8 cellular contexts compared by ENCODE assay signal in the genomic region with DNA sequence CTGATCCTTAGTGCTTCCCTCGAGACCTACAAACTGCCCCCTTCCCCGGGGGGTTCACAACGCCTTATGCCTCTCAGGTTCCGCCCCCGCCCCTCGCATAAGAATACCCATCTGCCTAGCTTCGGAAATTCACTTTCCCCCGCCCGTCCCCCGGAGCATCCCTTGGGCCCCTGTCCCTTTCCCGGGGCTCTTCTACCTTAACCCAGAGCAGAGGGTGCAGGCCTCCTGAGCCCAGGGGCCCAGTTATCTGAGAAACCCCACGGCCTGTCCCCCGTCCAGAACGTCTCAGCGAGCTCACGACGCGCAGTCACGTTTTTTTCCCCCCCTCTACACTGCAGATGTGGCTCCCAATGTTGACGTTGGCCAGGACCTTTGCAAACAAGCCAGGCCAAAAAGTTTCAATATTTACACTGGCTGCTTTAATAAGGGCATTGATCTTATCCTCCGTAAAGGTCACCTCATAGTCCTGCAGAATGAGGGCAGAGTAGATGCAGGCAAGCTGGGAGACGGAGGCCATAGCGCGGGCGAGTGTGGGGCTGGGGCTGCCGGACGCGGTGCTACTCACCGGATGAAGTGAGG. TPM values are rescaled to one million over a fixed set of nuclear protein-coding genes. Genes with fewer than 3 reads are reported as not detected.
DNase-seq lines count a peak whose midpoint lies in the region; ATAC-seq and TF ChIP-seq lines count a peak whose summit lies in the region.

No MANE protein-coding gene starts in this region.

- TF ChIP-seq CTCF in astrocyte of the cerebellum (IDR thresholded peaks at IDR 0.05; ENCODE audit: low read depth, low read length, missing control alignments) = no peak

- H3K27me3 Mint-ChIP-seq in activated CD8-positive, alpha-beta memory T cell treated with anti-CD3 and anti-CD28 coated beads, Interleukin-2, amount 10 ng/mL, durations not matched to agents 7 days and 5 days = no peaks in the 10 kb centered on the region

- H3K9me3 ChIP-seq in HAP-1 (no peaks in the 10 kb centered on the region), iPS-18a (ENCODE audit: control insufficient read depth, low read depth, low read length) (no peaks in the 10 kb centered on the region)

- H3K36me3 Mint-ChIP-seq in activated CD8-positive, alpha-beta memory T cell treated with anti-CD3 and anti-CD28 coated beads, Interleukin-2, amount 10 ng/mL, durations not matched to agents 7 days and 5 days = peaks cover 5% of the 10 kb centered on the region

- H3K36me3 ChIP-seq in HAP-1 (replicated peaks) = no peaks in the 10 kb centered on the region; the same call in 1 of the 2 replicates
- no peaks in the 10 kb centered on the region for H3K36me3 ChIP-seq in iPS-18a (ENCODE audit: control insufficient read depth, low read depth, low read length)

- H3K27ac ChIP-seq in iPS-18a (ENCODE audit: low read length) = peak overlapping the region; percentile 54

- no peak overlapping the region for H3K27ac Mint-ChIP-seq in activated CD8-positive, alpha-beta memory T cell treated with anti-CD3 and anti-CD28 coated beads, Interleukin-2, amount 10 ng/mL, durations not matched to agents 7 days and 5 days

- CTCF ChIA-PET in activated CD8-positive, alpha-beta memory T cell treated with anti-CD3 and anti-CD28 coated beads, Interleukin-2, amount 10 ng/mL, durations not matched to agents 7 days and 5 days (lab: Charles Lee) = interaction anchor here (0.6 to 1.5 kb wide), 6 partner anchors 42 to 592 kb away, joined by 3 to 4 read pairs (median 3); partner anchors contain the start of genes BRCA1, DHX8, IFI35 and TMEM106A

- H3K4me3 Mint-ChIP-seq in activated CD8-positive, alpha-beta memory T cell treated with anti-CD3 and anti-CD28 coated beads, Interleukin-2, amount 10 ng/mL, durations not matched to agents 7 days and 5 days = no peak overlapping the region

- H3K4me1 ChIP-seq in HAP-1 (peaks cover 11% of the 10 kb centered on the region), iPS-18a (ENCODE audit: control insufficient read depth, low read depth, low read length) (peaks cover 6% of the 10 kb centered on the region)

- peak overlapping the region; percentile 64 for H3K4me3 ChIP-seq in HAP-1
- H3K4me3 ChIP-seq in astrocyte of the cerebellum (ENCODE audit: low read depth, low read length) = peak overlapping the region; percentile 90
- H3K4me3 ChIP-seq in iPS-18a (ENCODE audit: low read length) = peak overlapping the region; percentile 92

- peak overlapping the region; percentile 83 for H3K9ac ChIP-seq in iPS-18a (ENCODE audit: low read length)

- peak; percentile 29 for ATAC-seq in activated CD8-positive, alpha-beta memory T cell treated with anti-CD3 and anti-CD28 coated beads, Interleukin-2, amount 10 ng/mL, durations not matched to agents 7 days and 5 days
- ATAC-seq in GM18858 (IDR thresholded peaks at IDR 0.05; ENCODE audit: unreplicated experiment) = no peak

- in situ Hi-C loops in HAP-1 (cut with MboI; ENCODE audit: low sequenced_read_pairs) (no loop called here), astrocyte of the cerebellum (cut with HindIII; ENCODE audit: low sequenced_read_pairs) (no loop called here)

- no peaks in the 10 kb centered on the region for H3K9me3 Mint-ChIP-seq in activated CD8-positive, alpha-beta memory T cell treated with anti-CD3 and anti-CD28 coated beads, Interleukin-2, amount 10 ng/mL, durations not matched to agents 7 days and 5 days (ENCODE audit: low read depth)

- peaks cover 31% of the 10 kb centered on the region for H3K4me1 Mint-ChIP-seq in activated CD8-positive, alpha-beta memory T cell treated with anti-CD3 and anti-CD28 coated beads, Interleukin-2, amount 10 ng/mL, durations not matched to agents 7 days and 5 days

- no peaks in the 10 kb centered on the region for H3K27me3 ChIP-seq in HAP-1 (ENCODE audit: low read depth)
- H3K27me3 ChIP-seq in iPS-18a (ENCODE audit: control insufficient read depth, insufficient read depth, low read length) = no peaks in the 10 kb centered on the region

- peak; percentile 51 for DNase-seq in activated CD8-positive, alpha-beta memory T cell treated with anti-CD3 and anti-CD28 coated beads, Interleukin-2, amount 10 ng/mL, durations not matched to agents 7 days and 5 days
- DNase-seq in activated CD8-positive, alpha-beta memory T cell treated with anti-CD3 and anti-CD28 coated beads for 24 hours = no peak
- DNase-seq in HAP-1 (ENCODE audit: low spot score in 2 of 2) = peak in 1 of 2 experiments; percentile 29
- DNase-seq in NAMALWA (ENCODE audit: low spot score) = peak; percentile 73
- no peak for DNase-seq in astrocyte of the cerebellum (ENCODE audit: low read depth)
- DNase-seq in stimulated activated CD4-positive, alpha-beta T cell treated with anti-CD3 and anti-CD28 coated beads, Interleukin-15, amount 100 ng/mL, for 24 hours = peak; percentile 30

RNA-seq across cellular contexts. Expression of gene NBR1, which starts 1.4 kb away (rescaled TPM):
- total RNA-seq in activated CD8-positive, alpha-beta memory T cell treated with anti-CD3 and anti-CD28 coated beads, Interleukin-2, amount 10 ng/mL, durations not matched to agents 7 days and 5 days = 10 to 100 TPM; 46.0 to 53.0 TPM

RNA-seq across cellular contexts. Expression of gene TMEM106A, which starts 42.0 kb away (rescaled TPM):
- 10 to 100 TPM; 13.8 to 23.1 TPM for total RNA-seq in activated CD8-positive, alpha-beta memory T cell treated with anti-CD3 and anti-CD28 coated beads, Interleukin-2, amount 10 ng/mL, durations not matched to agents 7 days and 5 days

RNA-seq across cellular contexts. Expression of gene BRCA1, which starts 44.5 kb away (rescaled TPM):
- total RNA-seq in activated CD8-positive, alpha-beta memory T cell treated with anti-CD3 and anti-CD28 coated beads, Interleukin-2, amount 10 ng/mL, durations not matched to agents 7 days and 5 days = 100 to 1,000 TPM in 1 of 2 experiments, 10 to 100 TPM in 1; 84.3 to 102 TPM

RNA-seq across cellular contexts. Expression of gene CCDC200, which starts 58.8 kb away (rescaled TPM):
- not detected for total RNA-seq in activated CD8-positive, alpha-beta memory T cell treated with anti-CD3 and anti-CD28 coated beads, Interleukin-2, amount 10 ng/mL, durations not matched to agents 7 days and 5 days

Comparison
In these comparisons a context has a peak if more than half of its experiments do, and no peak if none do; other contexts are left out.
1. DNase-seq: peak in activated CD8-positive, alpha-beta memory T cell treated with anti-CD3 and anti-CD28 coated beads, Interleukin-2, amount 10 ng/mL, durations not matched to agents 7 days and 5 days (single experiment), NAMALWA (single experiment) and stimulated activated CD4-positive, alpha-beta T cell treated with anti-CD3 and anti-CD28 coated beads, Interleukin-15, amount 100 ng/mL, for 24 hours (single experiment); none in activated CD8-positive, alpha-beta memory T cell treated with anti-CD3 and anti-CD28 coated beads for 24 hours (single experiment) and astrocyte of the cerebellum (single experiment).
2. Peak in every context shown above with its lines, with median percentiles within 50 percentile points of each other: H3K4me3 ChIP-seq.